Comparison of ENCODE assay signal across 1 cellular context in the genomic region with DNA sequence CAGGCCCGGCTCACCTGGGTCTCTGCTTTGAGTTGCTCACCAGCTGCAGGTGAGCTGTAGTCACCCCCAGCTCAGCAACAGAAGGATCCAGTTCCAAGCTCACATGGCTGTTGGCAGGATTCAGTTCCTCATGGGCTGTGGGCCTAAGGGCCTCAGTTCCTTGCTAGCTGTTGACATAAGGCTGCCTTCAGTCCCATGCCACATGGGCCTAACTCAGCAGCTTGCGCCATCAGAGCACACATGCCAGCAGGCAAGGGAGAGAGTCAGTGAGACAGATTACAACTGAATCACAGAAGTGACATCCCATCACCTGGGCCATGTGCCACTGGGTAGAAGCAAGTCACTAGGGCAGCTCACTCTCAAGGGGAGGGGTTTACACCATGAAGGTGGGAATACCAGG.
TF ChIP-seq lines count a peak whose summit lies in the region.

No MANE protein-coding gene starts in this region.

TF ChIP-seq in H1, 55 proteins besides CTCF, POLR2A, EP300 and RAD21:
- no peak for TF ChIP-seq SAP30 (IDR thresholded peaks at IDR 0.05; ENCODE audit: insufficient read depth, insufficient replicate concordance, low read length)
- TF ChIP-seq RFX5 (IDR thresholded peaks at IDR 0.05; ENCODE audit: borderline replicate concordance, low read depth, low read length), result no peak
- no peak for TF ChIP-seq EZH2 (IDR thresholded peaks at IDR 0.05; ENCODE audit: low read depth, low read length, severe bottlenecking)
- TF ChIP-seq GABPA (IDR thresholded peaks at IDR 0.05; ENCODE audit: borderline replicate concordance, insufficient read depth, low read length), result no peak
- peak; percentile 17; the same call in 1 of the 2 replicates for TF ChIP-seq POLR2AphosphoS5 (IDR thresholded peaks at IDR 0.05; ENCODE audit: low read depth, low read length)
- TF ChIP-seq TAF1 (IDR thresholded peaks at IDR 0.05; ENCODE audit: low read depth, low read length), result no peak
- no peak for TF ChIP-seq TBP (IDR thresholded peaks at IDR 0.05; ENCODE audit: low read depth, low read length)
- TF ChIP-seq, protein P1, sequence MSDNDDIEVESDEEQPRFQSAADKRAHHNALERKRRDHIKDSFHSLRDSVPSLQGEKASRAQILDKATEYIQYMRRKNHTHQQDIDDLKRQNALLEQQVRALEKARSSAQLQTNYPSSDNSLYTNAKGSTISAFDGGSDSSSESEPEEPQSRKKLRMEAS (IDR thresholded peaks at IDR 0.05), result no peak
- no peak for TF ChIP-seq NANOG (IDR thresholded peaks at IDR 0.05; ENCODE audit: insufficient read depth, low read depth, low read length, poor library complexity, severe bottlenecking)
TF ChIP-seq in H1: peak in this region for 1.
